Comparison of ENCODE assay signal across 1 cellular context in genomic region chr7:107564553-107565298, GRCh38.
TF ChIP-seq lines count a peak whose summit lies in the region.

No MANE protein-coding gene starts in this region.

TF ChIP-seq in GM23338, 12 proteins besides CTCF, POLR2A, EP300 and RAD21 (continued from another document):
- no peak for TF ChIP-seq ZNF462 (CRISPR knock-in tag; IDR thresholded peaks at IDR 0.05)
- TF ChIP-seq POLR2AphosphoS5 (IDR thresholded peaks at IDR 0.05; ENCODE audit: low read depth) = no peak
- TF ChIP-seq REST (IDR thresholded peaks at IDR 0.05; ENCODE audit: unreplicated experiment) = no peak
- TF ChIP-seq ZNF114 (CRISPR knock-in tag; IDR thresholded peaks at IDR 0.05) = no peak
- TF ChIP-seq CREB1 (CRISPR knock-in tag; IDR thresholded peaks at IDR 0.05; ENCODE audit: low read depth) = no peak
- no peak for TF ChIP-seq NANOG (IDR thresholded peaks at IDR 0.05; ENCODE audit: borderline replicate concordance)
